28 cellular contexts compared by ENCODE assay signal in the genomic region with DNA sequence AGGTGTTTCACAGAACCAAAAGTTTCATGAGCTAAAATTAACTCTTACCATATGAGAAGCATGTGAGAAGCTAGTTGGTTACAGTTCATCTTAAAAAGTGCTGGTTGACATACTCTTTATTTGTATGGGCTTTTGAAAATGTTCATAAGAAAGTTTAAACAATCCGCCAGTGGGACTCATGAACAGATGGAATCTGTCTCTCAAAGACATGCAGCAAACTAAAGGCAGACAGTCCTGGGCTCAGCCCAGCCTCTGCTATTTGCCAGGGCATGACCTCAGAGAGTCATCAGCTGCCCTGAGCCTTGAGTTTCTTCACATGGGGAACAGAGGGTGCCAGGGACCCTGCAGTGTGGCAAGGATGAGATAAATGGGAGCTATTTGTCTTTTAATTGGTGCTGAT. TPM values are rescaled to one million over a fixed set of nuclear protein-coding genes. Genes with fewer than 3 reads are reported as not detected.
DNase-seq lines count a peak whose midpoint lies in the region; ATAC-seq and TF ChIP-seq lines count a peak whose summit lies in the region.
"Had no signal": no experiment of that assay in that cellular context is flagged by ENCODE, and none has a peak within 500 bp of the region (broad histone marks: within the 10 kb centered on the region; RNA-seq: fewer than 3 reads in every experiment).

No MANE protein-coding gene starts in this region.

- DNase-seq in MG63 (peak; percentile 47), fibroblast of pulmonary artery (ENCODE audit: low read depth) (peak; percentile 16), gastrocnemius medialis (no peak), Peyer's patch (no peak)
- DNase-seq in stimulated activated CD4-positive, alpha-beta T cell treated with anti-CD3 and anti-CD28 coated beads, Interleukin-2, amount 100 ng/mL, for 48 hours = no peak
- DNase-seq: activated CD4-positive, alpha-beta memory T cell treated with anti-CD3 and anti-CD28 coated beads, Interleukin-2, amount 10 ng/mL, durations not matched to agents 7 days and 5 days; activated CD8-positive, alpha-beta memory T cell treated with anti-CD3 and anti-CD28 coated beads, Interleukin-2, amount 50 U/mL, for 48 hours; activated naive CD4-positive, alpha-beta T cell treated with anti-CD3 and anti-CD28 coated beads, Interleukin-2, amount 50 U/mL, for 16 hours; colonic mucosa; DMS79; effector memory CD4-positive, alpha-beta T cell; left lung; naive thymus-derived CD4-positive, alpha-beta T cell; NCI-H1105; NCI-H2029 treated with DMSO at 0.1 percent for 48 hours; NCI-H2227 treated with DMSO at 0.1 percent for 48 hours; NCI-H526 treated with DMSO at 0.1 percent for 48 hours; nucleus accumbens; stimulated activated naive CD8-positive, alpha-beta T cell treated with anti-CD3 and anti-CD28 coated beads, Interleukin-15, amount 100 ng/mL, for 72 hours; T-helper 1 cell had no signal

- no peak for TF ChIP-seq CTCF in fibroblast of pulmonary artery (IDR thresholded peaks at IDR 0.05; ENCODE audit: low read length, missing control alignments)
- TF ChIP-seq CTCF in gastrocnemius medialis (IDR thresholded peaks at IDR 0.05 in 4 of 5, conservative IDR thresholded peaks at IDR 0.05 in 1 of 5) = no peak
- no peak for TF ChIP-seq CTCF in Peyer's patch (IDR thresholded peaks at IDR 0.05)

- H3K9me3 ChIP-seq in BLaER1 = no peaks in the 10 kb centered on the region
- H3K9me3 ChIP-seq in MG63 = no peaks in the 10 kb centered on the region
- no peaks in the 10 kb centered on the region for H3K9me3 ChIP-seq in gastrocnemius medialis
- H3K9me3 ChIP-seq in Peyer's patch = no peaks in the 10 kb centered on the region
- H3K9me3 ChIP-seq: breast epithelium, colonic mucosa, left lung, prostate gland had no signal

- H3K27ac ChIP-seq in BLaER1 = no peak overlapping the region
- peak overlapping the region; percentile 9 to 80 (median 48) for H3K27ac ChIP-seq in gastrocnemius medialis
- no peak overlapping the region for H3K27ac ChIP-seq in Peyer's patch
- H3K27ac ChIP-seq: breast epithelium, C4-2B, colonic mucosa, HL-60, left lung, prostate gland, skin epidermis had no signal

- H4K20me1 ChIP-seq in BLaER1 = no peaks in the 10 kb centered on the region

- in situ Hi-C loops in gastrocnemius medialis (cut with MboI; ENCODE audit: low sequenced_read_pairs in 4 of 4) = no loop called here

- no peak overlapping the region for H3K4me3 ChIP-seq in BLaER1
- no peak overlapping the region for H3K4me3 ChIP-seq in MG63
- H3K4me3 ChIP-seq in fibroblast of pulmonary artery (replicated peaks; ENCODE audit: low read depth, low read length) = no peak overlapping the region
- no peak overlapping the region for H3K4me3 ChIP-seq in gastrocnemius medialis
- H3K4me3 ChIP-seq in Peyer's patch = no peak overlapping the region
- H3K4me3 ChIP-seq: breast epithelium, colonic mucosa, left lung, prostate gland, skin epidermis had no signal

- intact Hi-C loops in gastrocnemius medialis (cut with DNase I; ENCODE audit: low total_unique reads) = loop anchor here (5.0 kb wide), 1 partner anchor 144 kb away; a partner anchor contains a TSS

- TF ChIP-seq POLR2A in gastrocnemius medialis (IDR thresholded peaks at IDR 0.05) (no peak), Peyer's patch (IDR thresholded peaks at IDR 0.05) (no peak)

- peak; percentile 31 to 42 for ATAC-seq in gastrocnemius medialis
- no peak for ATAC-seq in GM19395 (IDR thresholded peaks at IDR 0.05; ENCODE audit: unreplicated experiment)
- ATAC-seq: activated CD4-positive, CD25-positive, alpha-beta regulatory T cell treated with anti-CD3 and anti-CD28 coated beads, Interleukin-2, amount 50 U/mL, for 24 hours; left lung; naive thymus-derived CD4-positive, alpha-beta T cell; stimulated activated naive CD8-positive, alpha-beta T cell treated with anti-CD3 and anti-CD28 coated beads, Interleukin-15, amount 100 ng/mL, for 72 hours had no signal

- H3K27me3 ChIP-seq in BLaER1 (no peaks in the 10 kb centered on the region), MG63 (no peaks in the 10 kb centered on the region), gastrocnemius medialis (no peaks in the 10 kb centered on the region), Peyer's patch (no peaks in the 10 kb centered on the region)
- H3K27me3 ChIP-seq: breast epithelium, colonic mucosa, left lung had no signal

- H3K4me2 ChIP-seq in BLaER1 = peak overlapping the region; percentile 36

- peaks cover 6% of the 10 kb centered on the region for H3K36me3 ChIP-seq in BLaER1
- no peaks in the 10 kb centered on the region; the same call in none of the 2 replicates for H3K36me3 ChIP-seq in MG63
- no peaks in the 10 kb centered on the region for H3K36me3 ChIP-seq in gastrocnemius medialis
- H3K36me3 ChIP-seq in Peyer's patch = peaks cover 0 to 3% (median 0%) of the 10 kb centered on the region in 3 donors
- H3K36me3 ChIP-seq: breast epithelium, colonic mucosa, prostate gland had no signal

- no peak overlapping the region for H3K9ac ChIP-seq in BLaER1

- H3K4me1 ChIP-seq in BLaER1 (peaks cover 43% of the 10 kb centered on the region), gastrocnemius medialis (peaks cover 31 to 55% of the 10 kb centered on the region in 2 donors), Peyer's patch (peaks cover 0 to 6% (median 3%) of the 10 kb centered on the region in 4 donors)
- H3K4me1 ChIP-seq: prostate gland had no signal

RNA-seq across cellular contexts. Expression of a gene that starts 3.2 kb away (rescaled TPM):
- total RNA-seq in MG63 (2014; rRNA removed; shearing (Covaris generic); ENCODE audit: low replicate concordance) = 1.6 and 1.8 TPM in 2 replicates
- total RNA-seq in gastrocnemius medialis (1 to 10 TPM in 2 of 4 donors, under 1 TPM in 2; 0.22 to 7.8 (median 1.3) TPM), Peyer's patch (10 to 100 TPM in 2 of 4 donors, 1 to 10 TPM in 2; 7.0 to 23.1 (median 11.5) TPM)

RNA-seq across cellular contexts. Expression of a gene that starts 35.0 kb away (rescaled TPM):
- 34.5 and 41.8 TPM in 2 replicates for total RNA-seq in MG63 (2014; rRNA removed; shearing (Covaris generic); ENCODE audit: low replicate concordance)
- total RNA-seq in gastrocnemius medialis (10 to 100 TPM; 10.6 to 26.0 (median 18.3) TPM), Peyer's patch (100 to 1,000 TPM; 109 to 221 (median 136) TPM)

Comparison
In these comparisons a context has a peak if more than half of its experiments do, and no peak if none do; other contexts are left out.
1. H3K27ac ChIP-seq: peak in gastrocnemius medialis (4 of 4); none in BLaER1 (single experiment) and Peyer's patch (0 of 4).
2. DNase-seq: peak in MG63 (single experiment) and fibroblast of pulmonary artery (single experiment); none in gastrocnemius medialis (0 of 2), stimulated activated CD4-positive, alpha-beta T cell treated with anti-CD3 and anti-CD28 coated beads, Interleukin-2, amount 100 ng/mL, for 48 hours (0 of 2) and Peyer's patch (0 of 3).